In the genomic region with DNA sequence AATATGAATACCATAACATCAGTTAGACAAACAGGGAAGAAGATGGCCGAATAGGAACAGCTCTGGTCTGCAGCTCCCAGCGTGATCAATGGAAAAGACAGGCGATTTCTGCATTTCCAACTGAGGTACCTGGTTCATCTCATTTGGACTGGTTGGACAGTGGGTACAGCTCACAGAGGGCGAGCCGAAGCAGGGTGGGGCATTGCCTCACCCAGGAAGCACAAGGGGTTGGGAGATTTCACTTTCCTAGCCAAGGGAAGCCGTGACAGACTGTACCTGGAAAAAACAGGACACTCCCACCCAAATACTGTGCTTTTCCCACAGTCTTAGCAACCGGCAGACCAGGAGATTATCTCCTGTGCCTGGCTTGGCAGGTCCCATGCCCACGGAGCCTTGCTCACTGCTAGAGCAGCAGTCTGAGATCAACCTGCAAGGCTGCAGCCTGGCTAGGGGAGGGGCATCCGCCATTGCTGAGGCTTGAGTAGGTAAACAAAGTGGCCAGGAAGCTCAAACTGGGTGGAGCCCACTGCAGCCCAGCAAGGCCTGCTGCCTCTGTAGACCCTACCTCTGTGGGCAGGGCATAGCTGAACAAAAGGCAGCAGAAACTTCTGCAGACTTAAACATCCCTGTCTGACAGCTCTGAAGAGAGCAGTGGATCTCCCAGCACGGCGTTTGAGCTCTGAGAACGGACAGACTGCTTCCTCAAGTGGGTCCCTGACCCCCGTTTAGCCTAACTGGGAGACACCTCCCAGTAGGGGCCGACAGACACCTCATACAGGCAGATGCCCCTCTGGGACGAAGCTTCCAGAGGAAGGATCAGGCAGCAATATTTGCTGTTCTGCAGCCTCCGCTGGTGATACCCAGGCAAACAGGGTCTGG, we compare ENCODE assay signal across 1 cellular context.
TF ChIP-seq lines count a peak whose summit lies in the region.
"Not testable (repeated sequence)": the region's sequence is repeated elsewhere in the genome, so short reads cannot be mapped to it uniquely, and the experiment has no call there.

No MANE protein-coding gene starts in this region.

TF ChIP-seq in HepG2, 621 proteins besides CTCF, POLR2A, EP300 and RAD21 (continued from another document and continues in another):
- TF ChIP-seq, protein P1, sequence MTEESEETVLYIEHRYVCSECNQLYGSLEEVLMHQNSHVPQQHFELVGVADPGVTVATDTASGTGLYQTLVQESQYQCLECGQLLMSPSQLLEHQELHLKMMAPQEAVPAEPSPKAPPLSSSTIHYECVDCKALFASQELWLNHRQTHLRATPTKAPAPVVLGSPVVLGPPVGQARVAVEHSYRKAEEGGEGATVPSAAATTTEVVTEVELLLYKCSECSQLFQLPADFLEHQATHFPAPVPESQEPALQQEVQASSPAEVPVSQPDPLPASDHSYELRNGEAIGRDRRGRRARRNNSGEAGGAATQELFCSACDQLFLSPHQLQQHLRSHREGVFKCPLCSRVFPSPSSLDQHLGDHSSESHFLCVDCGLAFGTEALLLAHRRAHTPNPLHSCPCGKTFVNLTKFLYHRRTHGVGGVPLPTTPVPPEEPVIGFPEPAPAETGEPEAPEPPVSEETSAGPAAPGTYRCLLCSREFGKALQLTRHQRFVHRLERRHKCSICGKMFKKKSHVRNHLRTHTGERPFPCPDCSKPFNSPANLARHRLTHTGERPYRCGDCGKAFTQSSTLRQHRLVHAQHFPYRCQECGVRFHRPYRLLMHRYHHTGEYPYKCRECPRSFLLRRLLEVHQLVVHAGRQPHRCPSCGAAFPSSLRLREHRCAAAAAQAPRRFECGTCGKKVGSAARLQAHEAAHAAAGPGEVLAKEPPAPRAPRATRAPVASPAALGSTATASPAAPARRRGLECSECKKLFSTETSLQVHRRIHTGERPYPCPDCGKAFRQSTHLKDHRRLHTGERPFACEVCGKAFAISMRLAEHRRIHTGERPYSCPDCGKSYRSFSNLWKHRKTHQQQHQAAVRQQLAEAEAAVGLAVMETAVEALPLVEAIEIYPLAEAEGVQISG (CRISPR knock-in tag; IDR thresholded peaks at IDR 0.05): peak; percentile 43; the same call in 1 of the 2 replicates
- TF ChIP-seq ZMYM4 (CRISPR knock-in tag; IDR thresholded peaks at IDR 0.05) (peak; percentile 64; the same call in 1 of the 2 replicates), ZFP90 (CRISPR knock-in tag; IDR thresholded peaks at IDR 0.05; ENCODE audit: borderline replicate concordance) (peak; percentile 35; the same call in 1 of the 2 replicates), SP5 (CRISPR knock-in tag; IDR thresholded peaks at IDR 0.05; ENCODE audit: borderline replicate concordance, low read depth) (peak; percentile 87), FOXA3 (CRISPR knock-in tag; IDR thresholded peaks at IDR 0.05) (peak; percentile 80), HOXA3 (CRISPR knock-in tag; IDR thresholded peaks at IDR 0.05) (peak; percentile 83), SAP130 (CRISPR knock-in tag; IDR thresholded peaks at IDR 0.05; ENCODE audit: low read depth) (peak; percentile 57), ZNF768 (CRISPR knock-in tag; IDR thresholded peaks at IDR 0.05) (peak; percentile 42; the same call in 1 of the 2 replicates), SOX6 (CRISPR knock-in tag; IDR thresholded peaks at IDR 0.05) (peak; percentile 50; the same call in 1 of the 2 replicates), POGZ (CRISPR knock-in tag; IDR thresholded peaks at IDR 0.05) (peak; percentile 56), GABPB1 (CRISPR knock-in tag; IDR thresholded peaks at IDR 0.05) (peak; percentile 51; the same call in 1 of the 2 replicates), ZBTB42 (CRISPR knock-in tag; IDR thresholded peaks at IDR 0.05) (peak; percentile 49; the same call in 1 of the 2 replicates), ZFY (CRISPR knock-in tag; IDR thresholded peaks at IDR 0.05) (peak; percentile 66), KLF12 (CRISPR knock-in tag; IDR thresholded peaks at IDR 0.05; ENCODE audit: borderline replicate concordance) (peak; percentile 68; the same call in 1 of the 2 replicates), THAP11 (CRISPR knock-in tag; IDR thresholded peaks at IDR 0.05) (0 out of 2 replicates have a peak, but pooled peaks have one; percentile 23), TARDBP (CRISPR knock-in tag; IDR thresholded peaks at IDR 0.05) (peak; percentile 60; the same call in 1 of the 2 replicates), ZSCAN9 (CRISPR knock-in tag; IDR thresholded peaks at IDR 0.05; ENCODE audit: borderline replicate concordance) (0 out of 2 replicates have a peak, but pooled peaks have one; percentile 45), GATAD2A (CRISPR knock-in tag; IDR thresholded peaks at IDR 0.05) (0 out of 2 replicates have a peak, but pooled peaks have one; percentile 38), KDM2A (CRISPR knock-in tag; IDR thresholded peaks at IDR 0.05; ENCODE audit: borderline replicate concordance, low read depth) (peak; percentile 30; the same call in 1 of the 2 replicates)
- TF ChIP-seq, protein P2, sequence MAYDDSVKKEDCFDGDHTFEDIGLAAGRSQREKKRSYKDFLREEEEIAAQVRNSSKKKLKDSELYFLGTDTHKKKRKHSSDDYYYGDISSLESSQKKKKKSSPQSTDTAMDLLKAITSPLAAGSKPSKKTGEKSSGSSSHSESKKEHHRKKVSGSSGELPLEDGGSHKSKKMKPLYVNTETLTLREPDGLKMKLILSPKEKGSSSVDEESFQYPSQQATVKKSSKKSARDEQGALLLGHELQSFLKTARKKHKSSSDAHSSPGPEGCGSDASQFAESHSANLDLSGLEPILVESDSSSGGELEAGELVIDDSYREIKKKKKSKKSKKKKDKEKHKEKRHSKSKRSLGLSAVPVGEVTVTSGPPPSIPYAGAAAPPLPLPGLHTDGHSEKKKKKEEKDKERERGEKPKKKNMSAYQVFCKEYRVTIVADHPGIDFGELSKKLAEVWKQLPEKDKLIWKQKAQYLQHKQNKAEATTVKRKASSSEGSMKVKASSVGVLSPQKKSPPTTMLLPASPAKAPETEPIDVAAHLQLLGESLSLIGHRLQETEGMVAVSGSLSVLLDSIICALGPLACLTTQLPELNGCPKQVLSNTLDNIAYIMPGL (CRISPR knock-in tag; IDR thresholded peaks at IDR 0.05; ENCODE audit: borderline replicate concordance in 1 of 2, low read depth in 1 of 2): peak; percentile 48 to 53; a peak in 2 of 4 replicates
- TF ChIP-seq, protein P3, sequence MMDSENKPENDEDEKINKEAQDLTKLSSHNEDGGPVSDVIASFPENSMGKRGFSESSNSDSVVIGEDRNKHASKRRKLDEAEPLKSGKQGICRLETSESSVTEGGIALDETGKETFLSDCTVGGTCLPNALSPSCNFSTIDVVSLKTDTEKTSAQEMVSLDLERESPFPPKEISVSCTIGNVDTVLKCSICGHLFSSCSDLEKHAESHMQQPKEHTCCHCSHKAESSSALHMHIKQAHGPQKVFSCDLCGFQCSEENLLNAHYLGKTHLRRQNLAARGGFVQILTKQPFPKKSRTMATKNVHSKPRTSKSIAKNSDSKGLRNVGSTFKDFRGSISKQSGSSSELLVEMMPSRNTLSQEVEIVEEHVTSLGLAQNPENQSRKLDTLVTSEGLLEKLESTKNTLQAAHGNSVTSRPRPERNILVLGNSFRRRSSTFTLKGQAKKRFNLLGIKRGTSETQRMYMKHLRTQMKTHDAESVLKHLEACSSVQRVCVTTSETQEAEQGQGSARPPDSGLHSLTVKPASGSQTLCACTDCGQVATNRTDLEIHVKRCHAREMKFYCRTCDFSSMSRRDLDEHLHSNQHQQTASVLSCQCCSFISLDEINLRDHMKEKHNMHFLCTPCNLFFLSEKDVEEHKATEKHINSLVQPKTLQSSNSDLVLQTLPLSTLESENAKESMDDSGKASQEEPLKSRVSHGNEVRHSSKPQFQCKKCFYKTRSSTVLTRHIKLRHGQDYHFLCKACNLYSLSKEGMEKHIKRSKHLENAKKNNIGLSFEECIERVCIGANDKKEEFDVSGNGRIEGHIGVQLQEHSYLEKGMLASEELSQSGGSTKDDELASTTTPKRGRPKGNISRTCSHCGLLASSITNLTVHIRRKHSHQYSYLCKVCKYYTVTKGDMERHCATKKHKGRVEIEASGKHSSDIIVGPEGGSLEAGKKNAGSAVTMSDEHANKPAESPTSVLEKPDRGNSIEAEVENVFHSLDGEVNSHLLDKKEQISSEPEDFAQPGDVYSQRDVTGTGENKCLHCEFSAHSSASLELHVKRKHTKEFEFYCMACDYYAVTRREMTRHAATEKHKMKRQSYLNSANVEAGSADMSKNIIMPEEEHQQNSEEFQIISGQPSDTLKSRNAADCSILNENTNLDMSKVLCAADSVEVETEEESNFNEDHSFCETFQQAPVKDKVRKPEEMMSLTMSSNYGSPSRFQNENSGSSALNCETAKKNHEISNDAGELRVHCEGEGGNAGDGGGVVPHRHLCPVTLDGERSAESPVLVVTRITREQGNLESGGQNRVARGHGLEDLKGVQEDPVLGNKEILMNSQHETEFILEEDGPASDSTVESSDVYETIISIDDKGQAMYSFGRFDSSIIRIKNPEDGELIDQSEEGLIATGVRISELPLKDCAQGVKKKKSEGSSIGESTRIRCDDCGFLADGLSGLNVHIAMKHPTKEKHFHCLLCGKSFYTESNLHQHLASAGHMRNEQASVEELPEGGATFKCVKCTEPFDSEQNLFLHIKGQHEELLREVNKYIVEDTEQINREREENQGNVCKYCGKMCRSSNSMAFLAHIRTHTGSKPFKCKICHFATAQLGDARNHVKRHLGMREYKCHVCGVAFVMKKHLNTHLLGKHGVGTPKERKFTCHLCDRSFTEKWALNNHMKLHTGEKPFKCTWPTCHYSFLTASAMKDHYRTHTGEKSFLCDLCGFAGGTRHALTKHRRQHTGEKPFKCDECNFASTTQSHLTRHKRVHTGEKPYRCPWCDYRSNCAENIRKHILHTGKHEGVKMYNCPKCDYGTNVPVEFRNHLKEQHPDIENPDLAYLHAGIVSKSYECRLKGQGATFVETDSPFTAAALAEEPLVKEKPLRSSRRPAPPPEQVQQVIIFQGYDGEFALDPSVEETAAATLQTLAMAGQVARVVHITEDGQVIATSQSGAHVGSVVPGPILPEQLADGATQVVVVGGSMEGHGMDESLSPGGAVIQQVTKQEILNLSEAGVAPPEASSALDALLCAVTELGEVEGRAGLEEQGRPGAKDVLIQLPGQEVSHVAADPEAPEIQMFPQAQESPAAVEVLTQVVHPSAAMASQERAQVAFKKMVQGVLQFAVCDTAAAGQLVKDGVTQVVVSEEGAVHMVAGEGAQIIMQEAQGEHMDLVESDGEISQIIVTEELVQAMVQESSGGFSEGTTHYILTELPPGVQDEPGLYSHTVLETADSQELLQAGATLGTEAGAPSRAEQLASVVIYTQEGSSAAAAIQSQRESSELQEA (CRISPR knock-in tag; IDR thresholded peaks at IDR 0.05; ENCODE audit: not compliant biosample characterization): peak; percentile 43
- not testable (repeated sequence) for TF ChIP-seq SOX6 (IDR thresholded peaks at IDR 0.05)
- TF ChIP-seq, protein P4, sequence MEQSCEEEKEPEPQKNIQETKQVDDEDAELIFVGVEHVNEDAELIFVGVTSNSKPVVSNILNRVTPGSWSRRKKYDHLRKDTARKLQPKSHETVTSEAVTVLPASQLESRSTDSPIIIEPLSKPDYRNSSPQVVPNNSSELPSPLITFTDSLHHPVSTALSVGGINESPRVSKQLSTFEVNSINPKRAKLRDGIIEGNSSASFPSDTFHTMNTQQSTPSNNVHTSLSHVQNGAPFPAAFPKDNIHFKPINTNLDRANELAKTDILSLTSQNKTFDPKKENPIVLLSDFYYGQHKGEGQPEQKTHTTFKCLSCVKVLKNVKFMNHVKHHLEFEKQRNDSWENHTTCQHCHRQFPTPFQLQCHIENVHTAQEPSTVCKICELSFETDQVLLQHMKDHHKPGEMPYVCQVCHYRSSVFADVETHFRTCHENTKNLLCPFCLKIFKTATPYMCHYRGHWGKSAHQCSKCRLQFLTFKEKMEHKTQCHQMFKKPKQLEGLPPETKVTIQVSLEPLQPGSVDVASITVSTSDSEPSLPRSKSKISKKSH (CRISPR knock-in tag; IDR thresholded peaks at IDR 0.05; ENCODE audit: borderline replicate concordance): 0 out of 2 replicates have a peak, but pooled peaks have one; percentile 68
- TF ChIP-seq, protein P5, sequence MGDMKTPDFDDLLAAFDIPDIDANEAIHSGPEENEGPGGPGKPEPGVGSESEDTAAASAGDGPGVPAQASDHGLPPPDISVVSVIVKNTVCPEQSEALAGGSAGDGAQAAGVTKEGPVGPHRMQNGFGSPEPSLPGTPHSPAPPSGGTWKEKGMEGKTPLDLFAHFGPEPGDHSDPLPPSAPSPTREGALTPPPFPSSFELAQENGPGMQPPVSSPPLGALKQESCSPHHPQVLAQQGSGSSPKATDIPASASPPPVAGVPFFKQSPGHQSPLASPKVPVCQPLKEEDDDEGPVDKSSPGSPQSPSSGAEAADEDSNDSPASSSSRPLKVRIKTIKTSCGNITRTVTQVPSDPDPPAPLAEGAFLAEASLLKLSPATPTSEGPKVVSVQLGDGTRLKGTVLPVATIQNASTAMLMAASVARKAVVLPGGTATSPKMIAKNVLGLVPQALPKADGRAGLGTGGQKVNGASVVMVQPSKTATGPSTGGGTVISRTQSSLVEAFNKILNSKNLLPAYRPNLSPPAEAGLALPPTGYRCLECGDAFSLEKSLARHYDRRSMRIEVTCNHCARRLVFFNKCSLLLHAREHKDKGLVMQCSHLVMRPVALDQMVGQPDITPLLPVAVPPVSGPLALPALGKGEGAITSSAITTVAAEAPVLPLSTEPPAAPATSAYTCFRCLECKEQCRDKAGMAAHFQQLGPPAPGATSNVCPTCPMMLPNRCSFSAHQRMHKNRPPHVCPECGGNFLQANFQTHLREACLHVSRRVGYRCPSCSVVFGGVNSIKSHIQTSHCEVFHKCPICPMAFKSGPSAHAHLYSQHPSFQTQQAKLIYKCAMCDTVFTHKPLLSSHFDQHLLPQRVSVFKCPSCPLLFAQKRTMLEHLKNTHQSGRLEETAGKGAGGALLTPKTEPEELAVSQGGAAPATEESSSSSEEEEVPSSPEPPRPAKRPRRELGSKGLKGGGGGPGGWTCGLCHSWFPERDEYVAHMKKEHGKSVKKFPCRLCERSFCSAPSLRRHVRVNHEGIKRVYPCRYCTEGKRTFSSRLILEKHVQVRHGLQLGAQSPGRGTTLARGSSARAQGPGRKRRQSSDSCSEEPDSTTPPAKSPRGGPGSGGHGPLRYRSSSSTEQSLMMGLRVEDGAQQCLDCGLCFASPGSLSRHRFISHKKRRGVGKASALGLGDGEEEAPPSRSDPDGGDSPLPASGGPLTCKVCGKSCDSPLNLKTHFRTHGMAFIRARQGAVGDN (CRISPR knock-in tag; IDR thresholded peaks at IDR 0.05): peak; percentile 78
